Comparison of ENCODE assay signal across 1 cellular context in genomic region chr3:4474683-4475490, GRCh38.
TF ChIP-seq lines count a peak whose summit lies in the region.

No MANE protein-coding gene starts in this region.

TF ChIP-seq in HEK293, 187 proteins besides CTCF, POLR2A, EP300 and RAD21 (continued from another document):
- TF ChIP-seq INSM2 (tag by site-specific recombination; IDR thresholded peaks at IDR 0.05), result no peak
